21 cellular contexts compared by ENCODE assay signal in genomic region chr3:173761161-173761560, GRCh38.
A peak's percentile ranks its signal among the peaks of the same experiment; 100 is the strongest.
DNase-seq lines count a peak whose midpoint lies in the region; TF ChIP-seq lines count a peak whose summit lies in the region.
"Had no signal": no experiment of that assay in that cellular context is flagged by ENCODE, and none has a peak within 500 bp of the region (broad histone marks: within the 10 kb centered on the region; RNA-seq: fewer than 3 reads in every experiment).

No MANE protein-coding gene starts in this region.

- H3K4me3 ChIP-seq in SK-N-MC = peak overlapping the region; percentile 12; the same call in 1 of the 2 replicates
- H3K4me3 ChIP-seq: BLaER1 had no signal

- DNase-seq in NCI-H1092 treated with DMSO at 0.1 percent for 48 hours (lab: John Stamatoyannopoulos, UW) (peak; percentile 4), NCI-H1092 (lab: John Stamatoyannopoulos, UW) (no peak), NCI-H446 (lab: John Stamatoyannopoulos, UW) (peak; percentile 30 to 76), SK-N-MC (ENCODE audit: low read depth, low spot score) (no peak), glutamatergic neuron (no peak), hippocampal formation (lab: John Stamatoyannopoulos, UW) (no peak), glomerular visceral epithelial cell (ENCODE audit: extremely low spot score) (no peak)
- no peak for DNase-seq in stimulated activated CD4-positive, alpha-beta T cell treated with anti-CD3 and anti-CD28 coated beads, Interleukin-2, amount 100 ng/mL, for 24 hours
- DNase-seq: ACHN; Caco-2; CD4-positive, alpha-beta T cell; EL; IMR-90; NCI-H187 treated with DMSO at 0.1 percent for 48 hours; NCI-H510A treated with DMSO at 0.1 percent for 48 hours; NK-92 treated with Interleukin-12 subunit alpha and Interleukin-12 subunit beta, amount 100 ng/mL, for 24 hours; SIG-M5; T-cell had no signal

- H3K4me3 Mint-ChIP-seq in glutamatergic neuron (ENCODE audit: unreplicated experiment) = no peak overlapping the region
- H3K4me3 Mint-ChIP-seq: CD4-positive, alpha-beta T cell; T-cell had no signal

- no peaks in the 10 kb centered on the region for H3K9me3 ChIP-seq in SK-N-MC (ENCODE audit: low read depth, low read length)
- H3K9me3 ChIP-seq: BLaER1, Caco-2 had no signal

- peaks cover 7% of the 10 kb centered on the region for H3K4me1 Mint-ChIP-seq in glutamatergic neuron (ENCODE audit: low read depth, unreplicated experiment)
- H3K4me1 Mint-ChIP-seq: T-cell had no signal

- peaks cover 1% of the 10 kb centered on the region for H3K9me3 Mint-ChIP-seq in glutamatergic neuron (ENCODE audit: unreplicated experiment)

- peak overlapping the region; percentile 19 for H3K27ac ChIP-seq in SK-N-MC
- H3K27ac ChIP-seq: 22Rv1, BLaER1, KMS-11 had no signal

- H3K36me3 Mint-ChIP-seq in glutamatergic neuron (ENCODE audit: unreplicated experiment) = no peaks in the 10 kb centered on the region
- H3K36me3 Mint-ChIP-seq: T-cell had no signal

- no peaks in the 10 kb centered on the region; the same call in 1 of the 2 replicates for H3K36me3 ChIP-seq in SK-N-MC (ENCODE audit: insufficient read depth, low read length)
- H3K36me3 ChIP-seq: BLaER1 had no signal

- TF ChIP-seq CTCF in glutamatergic neuron (IDR thresholded peaks at IDR 0.05; ENCODE audit: partially characterized antibody, unreplicated experiment) = no peak

- no peak overlapping the region for H3K9ac ChIP-seq in SK-N-MC (ENCODE audit: insufficient read length)
- H3K9ac ChIP-seq: BLaER1, KMS-11 had no signal

- H3K27ac Mint-ChIP-seq in glutamatergic neuron (ENCODE audit: unreplicated experiment) = peak overlapping the region; percentile 65
- H3K27ac Mint-ChIP-seq: CD4-positive, alpha-beta T cell; T-cell had no signal

- no peaks in the 10 kb centered on the region for H3K27me3 Mint-ChIP-seq in glutamatergic neuron (ENCODE audit: unreplicated experiment)
- H3K27me3 Mint-ChIP-seq: CD4-positive, alpha-beta T cell; T-cell had no signal

Comparison
In these comparisons a context has a peak if more than half of its experiments do, and no peak if none do; other contexts are left out.
1. DNase-seq: peak in NCI-H1092 treated with DMSO at 0.1 percent for 48 hours (single experiment) and NCI-H446 (2 of 2); none in NCI-H1092 (single experiment), SK-N-MC (single experiment), glutamatergic neuron (single experiment), hippocampal formation (0 of 2), glomerular visceral epithelial cell (single experiment) and stimulated activated CD4-positive, alpha-beta T cell treated with anti-CD3 and anti-CD28 coated beads, Interleukin-2, amount 100 ng/mL, for 24 hours (0 of 2).